In genomic region chr2:57296795-57297517, GRCh38 we compare ENCODE assay signal across 28 cellular contexts.
A peak's percentile ranks its signal among the peaks of the same experiment; 100 is the strongest.
DNase-seq lines count a peak whose midpoint lies in the region; TF ChIP-seq lines count a peak whose summit lies in the region.
"Had no signal": no experiment of that assay in that cellular context is flagged by ENCODE, and none has a peak within 500 bp of the region (broad histone marks: within the 10 kb centered on the region; RNA-seq: fewer than 3 reads in every experiment).

No MANE protein-coding gene starts in this region.

- no peaks in the 10 kb centered on the region for H3K36me3 ChIP-seq in brain microvascular endothelial cell (replicated peaks)
- H3K36me3 ChIP-seq: ascending aorta, heart right ventricle, Peyer's patch, SJCRH30, spleen had no signal

- in situ Hi-C loops in brain microvascular endothelial cell (cut with HindIII; ENCODE audit: low pct_ligation_motif_present, low sequenced_read_pairs): no loop called here

- no peak overlapping the region for H3K4me3 ChIP-seq in brain microvascular endothelial cell (ENCODE audit: low read depth, low read length)
- H3K4me3 ChIP-seq: ascending aorta, heart right ventricle, Peyer's patch, SJCRH30, spleen had no signal

- no peaks in the 10 kb centered on the region for H3K36me3 Mint-ChIP-seq in activated CD4-positive, alpha-beta T cell treated with anti-CD3 and anti-CD28 coated beads, Interleukin-2, amount 10 ng/mL, durations not matched to agents 24 days and 14 days (ENCODE audit: low read depth)
- H3K36me3 Mint-ChIP-seq: activated naive CD8-positive, alpha-beta T cell had no signal

- peak; percentile 58 for DNase-seq in Daoy (ENCODE audit: low read depth)
- DNase-seq in M059J (ENCODE audit: low read depth): peak; percentile 85
- peak; percentile 0 for DNase-seq in brain microvascular endothelial cell
- peak; percentile 2 for DNase-seq in hepatic stellate cell (ENCODE audit: low spot score)
- DNase-seq in activated CD4-positive, CD25-positive, alpha-beta regulatory T cell treated with anti-CD3 and anti-CD28 coated beads, Interleukin-2, amount 50 U/mL, for 72 hours: no peak
- DNase-seq in mesenteric fat pad (ENCODE audit: low spot score): no peak
- DNase-seq in activated CD4-positive, alpha-beta T cell treated with anti-CD3 and anti-CD28 coated beads, Interleukin-2, amount 10 ng/mL, durations not matched to agents 24 days and 14 days: no peak
- DNase-seq in OCI-M1 (lab: John Stamatoyannopoulos, UW): no peak
- DNase-seq: activated CD4-positive, alpha-beta memory T cell treated with anti-CD3 and anti-CD28 coated beads, Interleukin-2, amount 10 ng/mL, durations not matched to agents 7 days and 5 days; C1 segment of cervical spinal cord; cerebellar nuclear complex; COR-L47; DMS53; heart right ventricle; NCI-H1105; NCI-H1930; NCI-H526 treated with DMSO at 0.1 percent for 48 hours; Peyer's patch; right cardiac atrium; SJCRH30; spleen; stimulated activated CD4-positive, alpha-beta T cell treated with anti-CD3 and anti-CD28 coated beads, Interleukin-2, amount 100 ng/mL, for 48 hours; T-helper 1 cell; trophoblast cell had no signal

- no peaks in the 10 kb centered on the region for H3K27me3 Mint-ChIP-seq in activated CD4-positive, alpha-beta T cell treated with anti-CD3 and anti-CD28 coated beads, Interleukin-2, amount 10 ng/mL, durations not matched to agents 24 days and 14 days
- H3K27me3 Mint-ChIP-seq: activated CD4-positive, alpha-beta memory T cell treated with anti-CD3 and anti-CD28 coated beads, Interleukin-2, amount 10 ng/mL, durations not matched to agents 7 days and 5 days; activated naive CD8-positive, alpha-beta T cell had no signal

- H3K27ac ChIP-seq in brain microvascular endothelial cell: no peak overlapping the region
- H3K27ac ChIP-seq: ascending aorta, heart right ventricle, parathyroid adenoma, Peyer's patch, SJCRH30, spleen had no signal

- H3K9me3 Mint-ChIP-seq in activated CD4-positive, alpha-beta T cell treated with anti-CD3 and anti-CD28 coated beads, Interleukin-2, amount 10 ng/mL, durations not matched to agents 24 days and 14 days: no peaks in the 10 kb centered on the region
- H3K9me3 Mint-ChIP-seq: neural crest cell had no signal

- intact Hi-C loops in activated CD4-positive, alpha-beta T cell treated with anti-CD3 and anti-CD28 coated beads, Interleukin-2, amount 10 ng/mL, durations not matched to agents 24 days and 14 days (cut with micrococcal nuclease): no loop called here

- no peak overlapping the region for H3K4me3 Mint-ChIP-seq in activated CD4-positive, alpha-beta T cell treated with anti-CD3 and anti-CD28 coated beads, Interleukin-2, amount 10 ng/mL, durations not matched to agents 24 days and 14 days
- H3K4me3 Mint-ChIP-seq: activated CD4-positive, alpha-beta memory T cell treated with anti-CD3 and anti-CD28 coated beads, Interleukin-2, amount 10 ng/mL, durations not matched to agents 7 days and 5 days; activated naive CD8-positive, alpha-beta T cell; neural crest cell had no signal

- no peak for TF ChIP-seq CTCF in brain microvascular endothelial cell (IDR thresholded peaks at IDR 0.05; ENCODE audit: low read depth, low read length, missing control alignments)

- no peaks in the 10 kb centered on the region for H3K27me3 ChIP-seq in brain microvascular endothelial cell (replicated peaks)
- H3K27me3 ChIP-seq: ascending aorta, heart right ventricle, Peyer's patch, SJCRH30, spleen had no signal

- H3K4me1 Mint-ChIP-seq in activated CD4-positive, alpha-beta T cell treated with anti-CD3 and anti-CD28 coated beads, Interleukin-2, amount 10 ng/mL, durations not matched to agents 24 days and 14 days: no peaks in the 10 kb centered on the region
- H3K4me1 Mint-ChIP-seq: activated CD4-positive, alpha-beta memory T cell treated with anti-CD3 and anti-CD28 coated beads, Interleukin-2, amount 10 ng/mL, durations not matched to agents 7 days and 5 days; neural crest cell had no signal

- H3K27ac Mint-ChIP-seq in activated CD4-positive, alpha-beta T cell treated with anti-CD3 and anti-CD28 coated beads, Interleukin-2, amount 10 ng/mL, durations not matched to agents 24 days and 14 days: no peak overlapping the region
- H3K27ac Mint-ChIP-seq: activated CD4-positive, alpha-beta memory T cell treated with anti-CD3 and anti-CD28 coated beads, Interleukin-2, amount 10 ng/mL, durations not matched to agents 7 days and 5 days; activated naive CD8-positive, alpha-beta T cell had no signal

Comparison
In these comparisons a context has a peak if more than half of its experiments do, and no peak if none do; other contexts are left out.
1. DNase-seq: peak in Daoy (single experiment), M059J (single experiment), brain microvascular endothelial cell (single experiment) and hepatic stellate cell (single experiment); none in activated CD4-positive, CD25-positive, alpha-beta regulatory T cell treated with anti-CD3 and anti-CD28 coated beads, Interleukin-2, amount 50 U/mL, for 72 hours (single experiment), mesenteric fat pad (single experiment), activated CD4-positive, alpha-beta T cell treated with anti-CD3 and anti-CD28 coated beads, Interleukin-2, amount 10 ng/mL, durations not matched to agents 24 days and 14 days (single experiment) and OCI-M1 (single experiment).